In the genomic region with DNA sequence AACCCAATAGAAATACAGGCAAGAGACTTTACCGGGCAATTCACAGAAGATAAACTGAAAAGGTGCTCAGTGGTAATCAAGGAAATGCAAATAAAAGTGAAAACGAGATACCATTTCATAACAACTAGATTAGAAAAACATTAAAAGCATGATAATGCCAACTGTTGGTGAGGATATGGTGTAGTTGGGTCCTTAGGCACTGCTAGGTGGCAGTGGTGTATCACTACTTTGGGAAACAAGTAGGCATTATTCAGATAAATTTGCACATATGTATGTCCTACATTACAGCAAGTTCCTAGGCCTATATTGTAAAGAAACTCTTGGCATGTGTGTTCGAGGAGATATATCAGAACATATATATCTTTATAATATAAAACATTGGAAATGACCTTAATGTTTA, we compare ENCODE assay signal across 8 cellular contexts. TPM values are rescaled to one million over a fixed set of nuclear protein-coding genes. Genes with fewer than 3 reads are reported as not detected.
DNase-seq lines count a peak whose midpoint lies in the region; ATAC-seq and TF ChIP-seq lines count a peak whose summit lies in the region.

No MANE protein-coding gene starts in this region.

- CTCF ChIA-PET in RWPE1 (lab: Yijun Ruan, JAX): interaction anchor here (0.7 kb wide), 1 partner anchor 355 kb away, joined by 6 read pairs; no protein-coding TSS in a partner anchor
- CTCF ChIA-PET in activated naive CD4-positive, alpha-beta T cell treated with anti-CD3 and anti-CD28 coated beads for 36 hours (lab: Charles Lee): interaction anchor here (0.7 kb wide), 1 partner anchor 35 kb away, joined by 3 read pairs; no protein-coding TSS in a partner anchor

- no peak overlapping the region for H3K4me3 ChIP-seq in BE2C (ENCODE audit: low read depth, low read length)
- H3K4me3 ChIP-seq in GM23338: no peak overlapping the region
- no peak overlapping the region for H3K4me3 ChIP-seq in fibroblast of mammary gland (ENCODE audit: control insufficient read depth, low read depth, low read length)

- H2AFZ ChIP-seq in GM23338: no peak overlapping the region

- POLR2A ChIA-PET in RWPE1 (lab: Yijun Ruan, JAX; ENCODE audit: low non-redundant PET): no interaction called here

- H3F3A ChIP-seq in GM23338 (replicated peaks; ENCODE audit: low read depth): no peaks in the 10 kb centered on the region

- H3K27ac ChIP-seq in GM23338 (ENCODE audit: low read depth): no peak overlapping the region
- no peak overlapping the region for H3K27ac ChIP-seq in RWPE1
- H3K27ac ChIP-seq in caudate nucleus (ENCODE audit: low read depth, low read length): no peak overlapping the region

- no peaks in the 10 kb centered on the region for H3K36me3 Mint-ChIP-seq in GM23338 (ENCODE audit: low read depth)
- H3K36me3 Mint-ChIP-seq in activated naive CD4-positive, alpha-beta T cell treated with anti-CD3 and anti-CD28 coated beads for 36 hours (ENCODE audit: low read depth): peaks cover 2% of the 10 kb centered on the region

- intact Hi-C loops in activated naive CD4-positive, alpha-beta T cell treated with anti-CD3 and anti-CD28 coated beads for 36 hours (cut with micrococcal nuclease): loop anchor here (1.0 kb wide), 3 partner anchors 186 to 358 kb away; no protein-coding TSS in a partner anchor

- DNase-seq in BE2C (no peak), GM23338 (ENCODE audit: low spot score) (no peak), RWPE1 (ENCODE audit: low spot score) (no peak), fibroblast of mammary gland (ENCODE audit: low read depth) (peak; percentile 52), caudate nucleus (lab: John Stamatoyannopoulos, UW) (no peak)
- DNase-seq in activated naive CD4-positive, alpha-beta T cell treated with anti-CD3 and anti-CD28 coated beads for 36 hours: no peak

- H3K4me3 Mint-ChIP-seq in GM23338: no peak overlapping the region
- no peak overlapping the region for H3K4me3 Mint-ChIP-seq in activated naive CD4-positive, alpha-beta T cell treated with anti-CD3 and anti-CD28 coated beads for 36 hours

- no peaks in the 10 kb centered on the region for H3K27me3 ChIP-seq in BE2C
- no peaks in the 10 kb centered on the region for H3K27me3 ChIP-seq in GM23338 (ENCODE audit: insufficient read depth)

- no peaks in the 10 kb centered on the region for H3K9me3 ChIP-seq in BE2C

- TF ChIP-seq CTCF in BE2C (IDR thresholded peaks at IDR 0.05; ENCODE audit: low read depth, low read length) (peak; percentile 54), GM23338 (conservative IDR thresholded peaks at IDR 0.05; ENCODE audit: low read depth in 2 of 2) (peak; percentile 51 to 67), RWPE1 (conservative IDR thresholded peaks at IDR 0.05; ENCODE audit: low read depth) (peak; percentile 36; the same call in 1 of the 2 replicates), fibroblast of mammary gland (conservative IDR thresholded peaks at IDR 0.05; ENCODE audit: control insufficient read depth, insufficient read depth, low read depth, low read length) (peak; percentile 42)

- H3K4me1 ChIP-seq in BE2C (no peaks in the 10 kb centered on the region), GM23338 (ENCODE audit: insufficient read depth) (no peaks in the 10 kb centered on the region)

- H3K79me2 ChIP-seq in GM23338 (replicated peaks; ENCODE audit: insufficient read depth): no peaks in the 10 kb centered on the region

- H3K36me3 ChIP-seq in BE2C (no peaks in the 10 kb centered on the region), GM23338 (ENCODE audit: insufficient read depth) (no peaks in the 10 kb centered on the region)

- no peaks in the 10 kb centered on the region for H3K4me1 Mint-ChIP-seq in GM23338
- no peaks in the 10 kb centered on the region for H3K4me1 Mint-ChIP-seq in activated naive CD4-positive, alpha-beta T cell treated with anti-CD3 and anti-CD28 coated beads for 36 hours (ENCODE audit: low read depth)

- no peaks in the 10 kb centered on the region for H3K9me2 ChIP-seq in GM23338 (ENCODE audit: insufficient read depth)

- no peaks in the 10 kb centered on the region for H3K9me3 Mint-ChIP-seq in GM23338
- H3K9me3 Mint-ChIP-seq in activated naive CD4-positive, alpha-beta T cell treated with anti-CD3 and anti-CD28 coated beads for 36 hours: peaks cover 7% of the 10 kb centered on the region

- H3K27ac Mint-ChIP-seq in GM23338: no peak overlapping the region
- no peak overlapping the region for H3K27ac Mint-ChIP-seq in activated naive CD4-positive, alpha-beta T cell treated with anti-CD3 and anti-CD28 coated beads for 36 hours

- ATAC-seq in GM23338: no peak; the same call in 2 of the 3 replicates
- no peak for ATAC-seq in GM18867 (IDR thresholded peaks at IDR 0.05; ENCODE audit: unreplicated experiment)
- no peak for ATAC-seq in HG03565 (IDR thresholded peaks at IDR 0.05; ENCODE audit: unreplicated experiment)

- H3K27me3 Mint-ChIP-seq in GM23338 (ENCODE audit: insufficient read depth, low read depth, poor library complexity): no peaks in the 10 kb centered on the region
- no peaks in the 10 kb centered on the region for H3K27me3 Mint-ChIP-seq in activated naive CD4-positive, alpha-beta T cell treated with anti-CD3 and anti-CD28 coated beads for 36 hours (ENCODE audit: low read depth)

- no peak overlapping the region for H3K4me2 ChIP-seq in GM23338

- no peaks in the 10 kb centered on the region for H4K20me1 ChIP-seq in GM23338 (replicated peaks; ENCODE audit: insufficient read depth)

TF ChIP-seq in GM23338, 12 proteins besides CTCF, POLR2A, EP300 and RAD21 (continues in another document):
- TF ChIP-seq STAT1 (IDR thresholded peaks at IDR 0.05; ENCODE audit: unreplicated experiment) (no peak), JUNB (IDR thresholded peaks at IDR 0.05; ENCODE audit: unreplicated experiment) (no peak), EZH2 (IDR thresholded peaks at IDR 0.05; ENCODE audit: low read depth, unreplicated experiment) (no peak), NANOG (IDR thresholded peaks at IDR 0.05; ENCODE audit: borderline replicate concordance) (no peak), EZH2phosphoT487 (IDR thresholded peaks at IDR 0.05; ENCODE audit: unreplicated experiment) (no peak), ZNF114 (CRISPR knock-in tag; IDR thresholded peaks at IDR 0.05) (no peak)
- TF ChIP-seq, protein P1, sequence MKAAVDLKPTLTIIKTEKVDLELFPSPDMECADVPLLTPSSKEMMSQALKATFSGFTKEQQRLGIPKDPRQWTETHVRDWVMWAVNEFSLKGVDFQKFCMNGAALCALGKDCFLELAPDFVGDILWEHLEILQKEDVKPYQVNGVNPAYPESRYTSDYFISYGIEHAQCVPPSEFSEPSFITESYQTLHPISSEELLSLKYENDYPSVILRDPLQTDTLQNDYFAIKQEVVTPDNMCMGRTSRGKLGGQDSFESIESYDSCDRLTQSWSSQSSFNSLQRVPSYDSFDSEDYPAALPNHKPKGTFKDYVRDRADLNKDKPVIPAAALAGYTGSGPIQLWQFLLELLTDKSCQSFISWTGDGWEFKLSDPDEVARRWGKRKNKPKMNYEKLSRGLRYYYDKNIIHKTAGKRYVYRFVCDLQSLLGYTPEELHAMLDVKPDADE (IDR thresholded peaks at IDR 0.05): no peak

RNA-seq across cellular contexts. Expression of a gene that starts 31.0 kb away (rescaled TPM):
- polyA plus RNA-seq in BE2C (2012; ENCODE audit: insufficient read depth, insufficient read length, low read depth): not detected
- 1.2 and 1.4 TPM in 2 replicates for total RNA-seq in GM23338 (2014; rRNA removed; shearing (Covaris generic))
- polyA plus RNA-seq in GM23338 (2016; fragmentation: Nextera tagmentation; extraction: Ambion mirVana): 0.28 and 0.37 TPM in 2 replicates
- 1 to 10 TPM; 1.5 to 1.6 TPM for total RNA-seq in activated naive CD4-positive, alpha-beta T cell treated with anti-CD3 and anti-CD28 coated beads for 36 hours
